ENCODE assay signal across 18 cellular contexts in genomic region chr14:25095784-25096390, GRCh38. TPM values are rescaled to one million over a fixed set of nuclear protein-coding genes. Genes with fewer than 3 reads are reported as not detected.
DNase-seq lines count a peak whose midpoint lies in the region; ATAC-seq and TF ChIP-seq lines count a peak whose summit lies in the region.
"Had no signal": no experiment of that assay in that cellular context is flagged by ENCODE, and none has a peak within 500 bp of the region (broad histone marks: within the 10 kb centered on the region; RNA-seq: fewer than 3 reads in every experiment).

No MANE protein-coding gene starts in this region.

- no peaks in the 10 kb centered on the region for H3K36me3 ChIP-seq in transverse colon
- H3K36me3 ChIP-seq in CD8-positive, alpha-beta memory T cell (ENCODE audit: insufficient read depth, low read length), result no peaks in the 10 kb centered on the region
- H3K36me3 ChIP-seq: prostate gland had no signal

- no peak for ATAC-seq in HG02798 (IDR thresholded peaks at IDR 0.05; ENCODE audit: poor library complexity, unreplicated experiment)
- ATAC-seq: body of pancreas; stimulated activated effector memory CD8-positive, alpha-beta T cell treated with anti-CD3 and anti-CD28 coated beads, Interleukin-12 subunit alpha, Interleukin-12 subunit beta, amount 100 ng/mL, for 72 hours had no signal

- H3K27me3 Mint-ChIP-seq in CD8-positive, alpha-beta memory T cell, result peaks cover 20 to 55% of the 10 kb centered on the region in 2 donors

- H3K9me3 Mint-ChIP-seq in CD8-positive, alpha-beta memory T cell, result no peaks in the 10 kb centered on the region
- H3K9me3 Mint-ChIP-seq: activated CD4-positive, alpha-beta memory T cell treated with anti-CD3 and anti-CD28 coated beads for 36 hours; stimulated activated effector memory CD8-positive, alpha-beta T cell treated with anti-CD3 and anti-CD28 coated beads, Interleukin-12 subunit alpha, Interleukin-12 subunit beta, amount 100 ng/mL, for 72 hours had no signal

- no peaks in the 10 kb centered on the region for H3K4me1 Mint-ChIP-seq in CD8-positive, alpha-beta memory T cell
- H3K4me1 Mint-ChIP-seq: stimulated activated effector memory CD8-positive, alpha-beta T cell treated with anti-CD3 and anti-CD28 coated beads, Interleukin-12 subunit alpha, Interleukin-12 subunit beta, amount 100 ng/mL, for 72 hours had no signal

- in situ Hi-C loops in transverse colon (cut with MboI; ENCODE audit: low pct_ligation_motif_present in 1 of 4, low pct_unique_long_range_greater_than_20kb in 1 of 4, low sequenced_read_pairs in 3 of 4), result no loop called here

- POLR2A ChIA-PET in CD8-positive, alpha-beta memory T cell (lab: Charles Lee), result no interaction called here

- no peak for TF ChIP-seq POLR2A in transverse colon (IDR thresholded peaks at IDR 0.05)

- H3K27ac ChIP-seq in transverse colon, result peak overlapping the region; percentile 9 to 65 (median 53)
- H3K27ac ChIP-seq in CD8-positive, alpha-beta memory T cell (ENCODE audit: low read depth, low read length), result no peak overlapping the region
- H3K27ac ChIP-seq: body of pancreas, prostate gland had no signal

- TF ChIP-seq CTCF in transverse colon (IDR thresholded peaks at IDR 0.05), result no peak

- no peaks in the 10 kb centered on the region for H3K27me3 ChIP-seq in transverse colon
- H3K27me3 ChIP-seq in CD8-positive, alpha-beta memory T cell (ENCODE audit: insufficient read depth, low read length, poor library complexity, severe bottlenecking), result peaks cover 3% of the 10 kb centered on the region
- H3K27me3 ChIP-seq: body of pancreas had no signal

- H3K4me3 Mint-ChIP-seq in CD8-positive, alpha-beta memory T cell, result no peak overlapping the region
- H3K4me3 Mint-ChIP-seq: activated CD4-positive, alpha-beta memory T cell treated with anti-CD3 and anti-CD28 coated beads for 36 hours; stimulated activated effector memory CD8-positive, alpha-beta T cell treated with anti-CD3 and anti-CD28 coated beads, Interleukin-12 subunit alpha, Interleukin-12 subunit beta, amount 100 ng/mL, for 72 hours had no signal

- H3K36me3 Mint-ChIP-seq in CD8-positive, alpha-beta memory T cell, result no peaks in the 10 kb centered on the region
- H3K36me3 Mint-ChIP-seq: activated CD4-positive, alpha-beta memory T cell treated with anti-CD3 and anti-CD28 coated beads for 36 hours; stimulated activated effector memory CD8-positive, alpha-beta T cell treated with anti-CD3 and anti-CD28 coated beads, Interleukin-12 subunit alpha, Interleukin-12 subunit beta, amount 100 ng/mL, for 72 hours had no signal

- 38 to 50% methylated on average over 2 to 5 of the region's 5 CpGs for WGBS in transverse colon (ENCODE audit: low coverage in 1 of 2), 2 donors

- peaks cover 0 to 19% (median 5%) of the 10 kb centered on the region in 4 donors for H3K4me1 ChIP-seq in transverse colon
- H3K4me1 ChIP-seq in CD8-positive, alpha-beta memory T cell (ENCODE audit: insufficient read depth, low read length), result no peaks in the 10 kb centered on the region
- H3K4me1 ChIP-seq: prostate gland had no signal

- H3K27ac Mint-ChIP-seq in CD8-positive, alpha-beta memory T cell, result no peak overlapping the region
- H3K27ac Mint-ChIP-seq: activated CD4-positive, alpha-beta memory T cell treated with anti-CD3 and anti-CD28 coated beads for 36 hours; stimulated activated effector memory CD8-positive, alpha-beta T cell treated with anti-CD3 and anti-CD28 coated beads, Interleukin-12 subunit alpha, Interleukin-12 subunit beta, amount 100 ng/mL, for 72 hours had no signal

- intact Hi-C loops in transverse colon (cut with DNase I; ENCODE audit: low total_unique reads), result no loop called here

- CTCF ChIA-PET in CD8-positive, alpha-beta memory T cell (lab: Charles Lee), result no interaction called here

- DNase-seq in Kasumi-1 (lab: John Stamatoyannopoulos, UW) (peak; percentile 25 to 54), UCSD-AML1 (lab: John Stamatoyannopoulos, UW; ENCODE audit: unreplicated experiment) (peak; percentile 11), left kidney (ENCODE audit: low read depth, low spot score) (peak; percentile 46), transverse colon (peak; percentile 30), HK-2 (ENCODE audit: unreplicated experiment) (no peak)
- DNase-seq in CD8-positive, alpha-beta memory T cell, result no peak
- DNase-seq: activated CD4-positive, alpha-beta memory T cell treated with anti-CD3 and anti-CD28 coated beads for 36 hours; activated effector memory CD4-positive, alpha-beta T cell treated with Interleukin-2 at 50 U/mL for 16 hours; body of pancreas; DND-41; left cardiac atrium; NCI-H1694; stimulated activated CD4-positive, alpha-beta T cell treated with anti-CD3 and anti-CD28 coated beads, Interleukin-2, amount 100 ng/mL, for 24 hours; T-helper 9 cell had no signal

- TF ChIP-seq EP300 in transverse colon (IDR thresholded peaks at IDR 0.05; ENCODE audit: low read depth), result no peak

- no peaks in the 10 kb centered on the region for H3K9me3 ChIP-seq in transverse colon
- H3K9me3 ChIP-seq in CD8-positive, alpha-beta memory T cell (ENCODE audit: low read length), result no peaks in the 10 kb centered on the region
- H3K9me3 ChIP-seq: prostate gland had no signal

- no peak overlapping the region for H3K4me3 ChIP-seq in transverse colon
- H3K4me3 ChIP-seq in CD8-positive, alpha-beta memory T cell (ENCODE audit: low read length), result no peak overlapping the region
- H3K4me3 ChIP-seq: body of pancreas, prostate gland had no signal

RNA-seq across cellular contexts. Expression of gene STXBP6, which starts 45.9 kb away (rescaled TPM):
- 10 to 100 TPM in 2 of 4 donors, 1 to 10 TPM in 2; 7.1 to 16.8 (median 8.9) TPM for total RNA-seq in transverse colon
- under 1 TPM; 0.28 to 0.38 TPM for total RNA-seq in CD8-positive, alpha-beta memory T cell
- polyA plus RNA-seq in CD8-positive, alpha-beta memory T cell, result not detected
- total RNA-seq: activated CD4-positive, alpha-beta memory T cell treated with anti-CD3 and anti-CD28 coated beads for 36 hours; M059J had no signal

Comparison
In these comparisons a context has a peak if more than half of its experiments do, and no peak if none do; other contexts are left out.
1. DNase-seq: peak in Kasumi-1 (2 of 2), UCSD-AML1 (single experiment), left kidney (single experiment) and transverse colon (single experiment); none in HK-2 (single experiment) and CD8-positive, alpha-beta memory T cell (0 of 5).
2. RNA of gene STXBP6, which starts 45.9 kb away (total RNA-seq): 7.1 to 16.8 TPM in transverse colon; 0.28 to 0.38 TPM in CD8-positive, alpha-beta memory T cell; every median in the first group is over 4 times any median in the second.